7 cellular contexts compared by ENCODE assay signal in the genomic region with DNA sequence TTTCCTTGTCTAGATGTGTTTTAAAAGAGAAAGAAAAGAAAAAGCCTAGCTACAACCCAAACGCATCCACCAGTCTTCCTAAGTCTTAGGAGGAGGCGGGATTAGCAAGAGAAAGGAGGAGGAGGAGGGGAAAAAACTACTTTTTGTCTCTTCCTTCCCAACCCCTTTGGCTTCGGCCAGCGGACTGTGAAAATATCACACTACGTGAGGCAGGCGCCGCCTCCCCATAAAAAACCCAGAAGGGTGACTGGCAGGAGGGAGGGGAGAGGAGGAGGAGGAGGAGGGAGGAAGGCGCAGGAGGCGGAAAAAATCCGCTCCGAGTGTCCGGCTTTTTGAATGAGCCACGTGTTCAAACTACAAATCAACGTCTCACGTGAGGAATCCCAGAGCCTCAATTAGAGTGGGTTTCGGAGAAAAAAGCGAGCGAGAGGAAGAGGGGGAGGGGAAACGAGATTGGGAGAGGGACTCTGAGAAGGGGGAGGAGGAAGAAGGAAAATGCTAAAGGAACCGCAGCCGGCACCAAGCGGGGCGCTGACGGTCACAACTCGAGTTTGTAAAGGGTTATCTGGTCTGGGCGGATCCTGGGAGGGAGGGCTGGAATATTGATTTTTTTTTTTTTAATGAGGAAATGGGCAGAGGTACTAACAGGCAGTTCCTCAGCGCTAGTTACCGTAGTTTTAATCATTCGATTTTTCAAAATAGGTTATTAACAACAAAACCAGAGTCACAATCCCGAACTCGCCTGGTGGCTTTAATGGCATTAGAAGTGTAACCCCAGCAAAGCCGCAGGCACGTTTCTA. TPM values are rescaled to one million over a fixed set of nuclear protein-coding genes. Genes with fewer than 3 reads are reported as not detected.
DNase-seq lines count a peak whose midpoint lies in the region; ATAC-seq and TF ChIP-seq lines count a peak whose summit lies in the region.

TSS of gene IGF2BP3 (minus strand) at position 202 of the 800 bp plus-strand sequence. CDS start 381 bp downstream, outside the sequence.

- H3K36me3 Mint-ChIP-seq in stimulated activated naive CD8-positive, alpha-beta T cell treated with anti-CD3 and anti-CD28 coated beads, Interleukin-15, Interleukin-2, amounts not matched to agents 100 ng/mL and 50 ng/mL, for 24 hours (ENCODE audit: low read depth) = no peaks in the 10 kb centered on the region

- intact Hi-C loops in ascending aorta (cut with DNase I) (loop anchor here (5.0 kb wide), 1 partner anchor 908 kb away; no protein-coding TSS in a partner anchor), sciatic nerve (cut with DNase I) (no loop called here)

- DNase-seq in HUDEP-2 (lab: John Stamatoyannopoulos, UW; ENCODE audit: unreplicated experiment in 76 of 76) = peak in 75 of 76 experiments; percentile 39 to 97 (median 90)
- no peak for DNase-seq in ascending aorta (ENCODE audit: low spot score in 2 of 2)
- peak; percentile 62 for DNase-seq in iPS-NIHi7 (ENCODE audit: extremely low spot score)
- no peak for DNase-seq in sciatic nerve (ENCODE audit: low spot score)

- peak within 1 kb of the TSS; percentile 80 for H3K27ac Mint-ChIP-seq in stimulated activated naive CD8-positive, alpha-beta T cell treated with anti-CD3 and anti-CD28 coated beads, Interleukin-15, Interleukin-2, amounts not matched to agents 100 ng/mL and 50 ng/mL, for 24 hours

- no peaks in the 10 kb centered on the region for H3K27me3 ChIP-seq in OCI-LY3 (ENCODE audit: low read depth, low read length)
- peaks cover 61% of the 10 kb centered on the region for H3K27me3 ChIP-seq in ascending aorta

- H3K4me1 ChIP-seq in OCI-LY3 (ENCODE audit: low read length) = peaks cover 23% of the 10 kb centered on the region
- peaks cover 8 to 34% of the 10 kb centered on the region in 2 donors for H3K4me1 ChIP-seq in ascending aorta

- H3K4me1 Mint-ChIP-seq in stimulated activated naive CD8-positive, alpha-beta T cell treated with anti-CD3 and anti-CD28 coated beads, Interleukin-15, Interleukin-2, amounts not matched to agents 100 ng/mL and 50 ng/mL, for 24 hours (ENCODE audit: low read depth) = peaks cover 45% of the 10 kb centered on the region

- H3K9me3 ChIP-seq in OCI-LY3 (ENCODE audit: insufficient read depth, low read length) (no peaks in the 10 kb centered on the region), ascending aorta (no peaks in the 10 kb centered on the region)

- H2AFZ ChIP-seq in OCI-LY3 (ENCODE audit: low read depth, low read length) = no peak within 1 kb of the TSS

- H3K27ac ChIP-seq in OCI-LY3 (ENCODE audit: low read length) (peak within 1 kb of the TSS; percentile 96), ascending aorta (no peak within 1 kb of the TSS)

- no peak for ATAC-seq in sciatic nerve

- peaks cover 78% of the 10 kb centered on the region for H3K79me2 ChIP-seq in OCI-LY3 (ENCODE audit: low read length)

- H3K9me3 Mint-ChIP-seq in stimulated activated naive CD8-positive, alpha-beta T cell treated with anti-CD3 and anti-CD28 coated beads, Interleukin-15, Interleukin-2, amounts not matched to agents 100 ng/mL and 50 ng/mL, for 24 hours = no peaks in the 10 kb centered on the region

- no peak for TF ChIP-seq CTCF in OCI-LY3 (IDR thresholded peaks at IDR 0.05; ENCODE audit: low read depth, low read length)
- TF ChIP-seq CTCF in ascending aorta (IDR thresholded peaks at IDR 0.05) = no peak

- peaks cover 9% of the 10 kb centered on the region for H3K36me3 ChIP-seq in OCI-LY3 (replicated peaks; ENCODE audit: low read depth, low read length)
- no peaks in the 10 kb centered on the region for H3K36me3 ChIP-seq in ascending aorta

- H3K27me3 Mint-ChIP-seq in stimulated activated naive CD8-positive, alpha-beta T cell treated with anti-CD3 and anti-CD28 coated beads, Interleukin-15, Interleukin-2, amounts not matched to agents 100 ng/mL and 50 ng/mL, for 24 hours = peaks cover 69% of the 10 kb centered on the region

- H3K4me2 ChIP-seq in OCI-LY3 (ENCODE audit: low read length) = peak within 1 kb of the TSS; percentile 95

- peak within 1 kb of the TSS; percentile 99 for H3K9ac ChIP-seq in OCI-LY3 (ENCODE audit: low read length)

- peak within 1 kb of the TSS; percentile 81 for H3K4me3 Mint-ChIP-seq in stimulated activated naive CD8-positive, alpha-beta T cell treated with anti-CD3 and anti-CD28 coated beads, Interleukin-15, Interleukin-2, amounts not matched to agents 100 ng/mL and 50 ng/mL, for 24 hours

- H3K4me3 ChIP-seq in GM08714 (ENCODE audit: low read length) (peak within 1 kb of the TSS; percentile 76), OCI-LY3 (ENCODE audit: low read length) (peak within 1 kb of the TSS; percentile 93), ascending aorta (peak within 1 kb of the TSS; percentile 31 to 57)

- peaks cover 22% of the 10 kb centered on the region for H4K20me1 ChIP-seq in OCI-LY3 (ENCODE audit: insufficient read depth, low read length)

RNA-seq across cellular contexts. Expression of gene IGF2BP3, which starts in this region (rescaled TPM):
- total RNA-seq in ascending aorta (not detected), sciatic nerve (2.0 TPM)

Comparison
In these comparisons a context has a peak if more than half of its experiments do, and no peak if none do; other contexts are left out.
1. DNase-seq: peak in HUDEP-2 (75 of 76) and iPS-NIHi7 (single experiment); none in ascending aorta (0 of 2) and sciatic nerve (single experiment).
2. Peak in every context shown above with its lines, with median percentiles within 50 percentile points of each other: H3K4me3 ChIP-seq.